ENCODE assay signal across 2 cellular contexts in genomic region chr4:109648266-109648996, GRCh38.
TF ChIP-seq lines count a peak whose summit lies in the region.

No MANE protein-coding gene starts in this region.

TF ChIP-seq in SK-N-SH, 30 proteins besides CTCF, POLR2A, EP300 and RAD21 (continued from another document):
- TF ChIP-seq MXI1 (IDR thresholded peaks at IDR 0.05; ENCODE audit: low read depth, low read length) (no peak), GABPA (IDR thresholded peaks at IDR 0.05; ENCODE audit: low read depth) (no peak), NRF1 (IDR thresholded peaks at IDR 0.05; ENCODE audit: low read depth, low read length) (no peak), RFX5 (IDR thresholded peaks at IDR 0.05; ENCODE audit: low read length) (no peak), NFIC (IDR thresholded peaks at IDR 0.05; ENCODE audit: borderline replicate concordance) (no peak), SIN3A (IDR thresholded peaks at IDR 0.05; ENCODE audit: borderline replicate concordance, low read depth, low read length) (no peak), POLR2AphosphoS5 (IDR thresholded peaks at IDR 0.05; ENCODE audit: low read depth, low read length) (no peak), SMC3 (IDR thresholded peaks at IDR 0.05; ENCODE audit: low read depth, low read length) (no peak), FOXJ3 (CRISPR knock-in tag; IDR thresholded peaks at IDR 0.05) (no peak)
TF ChIP-seq in SK-N-SH: peak in this region for 0.

TF ChIP-seq in SK-N-SH treated with all-trans-retinoic acid at 6 μM for 48 hours, 23 proteins besides CTCF, POLR2A, EP300 and RAD21 (continued from another document):
- no peak for TF ChIP-seq ARNTL (CRISPR knock-in tag; IDR thresholded peaks at IDR 0.05; ENCODE audit: borderline replicate concordance, low read depth)
- TF ChIP-seq ZFP30 (CRISPR knock-in tag; IDR thresholded peaks at IDR 0.05): no peak
- no peak for TF ChIP-seq RARB (CRISPR knock-in tag; IDR thresholded peaks at IDR 0.05)
